ENCODE assay signal across 1 cellular context in genomic region chr9:122822056-122822455, GRCh38.
TF ChIP-seq lines count a peak whose summit lies in the region.

No MANE protein-coding gene starts in this region.

TF ChIP-seq in GM12878, 131 proteins besides CTCF, POLR2A, EP300 and RAD21:
- TF ChIP-seq CBX5 (IDR thresholded peaks at IDR 0.05; ENCODE audit: low read depth) (no peak), BMI1 (IDR thresholded peaks at IDR 0.05; ENCODE audit: borderline replicate concordance) (no peak), SMC3 (IDR thresholded peaks at IDR 0.05; ENCODE audit: borderline replicate concordance, low read length) (no peak), TCF7 (IDR thresholded peaks at IDR 0.05; ENCODE audit: borderline replicate concordance) (no peak), TCF12 (IDR thresholded peaks at IDR 0.05; ENCODE audit: low read depth, low read length) (no peak), HDGF (IDR thresholded peaks at IDR 0.05) (no peak), ATF3 (IDR thresholded peaks at IDR 0.05; ENCODE audit: borderline replicate concordance, extremely low read depth, low read depth, low read length) (no peak), PRDM15 (CRISPR knock-in tag; IDR thresholded peaks at IDR 0.05) (no peak), KDM1A (IDR thresholded peaks at IDR 0.05; ENCODE audit: borderline replicate concordance) (no peak), SREBF2 (IDR thresholded peaks at IDR 0.05; ENCODE audit: low read length) (no peak), NR2C2 (IDR thresholded peaks at IDR 0.05; ENCODE audit: borderline replicate concordance, control insufficient read depth, insufficient read length, low read depth) (no peak), NBN (IDR thresholded peaks at IDR 0.05) (no peak), NR2C1 (IDR thresholded peaks at IDR 0.05) (no peak), NFYA (IDR thresholded peaks at IDR 0.05; ENCODE audit: borderline replicate concordance, low read depth, low read length) (no peak), RBBP5 (conservative IDR thresholded peaks at IDR 0.05) (no peak), CHD2 (IDR thresholded peaks at IDR 0.05; ENCODE audit: borderline replicate concordance, low read depth, low read length) (no peak), TARDBP (IDR thresholded peaks at IDR 0.05; ENCODE audit: borderline replicate concordance) (no peak), IRF5 (IDR thresholded peaks at IDR 0.05; ENCODE audit: borderline replicate concordance) (no peak)
